1 cellular context compared by ENCODE assay signal in genomic region chr1:175520186-175520585, GRCh38.
TF ChIP-seq lines count a peak whose summit lies in the region.

No MANE protein-coding gene starts in this region.

TF ChIP-seq in endothelial cell of umbilical vein, 7 proteins besides CTCF, POLR2A, EP300 and RAD21 (continued from another document):
- no peak for TF ChIP-seq FOS (IDR thresholded peaks at IDR 0.05; ENCODE audit: borderline replicate concordance, insufficient read depth, low read length)
- no peak for TF ChIP-seq POLR2AphosphoS5 (IDR thresholded peaks at IDR 0.05; ENCODE audit: insufficient read depth, low read depth, low read length)
